In genomic region chr16:9012848-9013507, GRCh38 we compare ENCODE assay signal across 13 cellular contexts. TPM values are rescaled to one million over a fixed set of nuclear protein-coding genes. Genes with fewer than 3 reads are reported as not detected.
A peak's percentile ranks its signal among the peaks of the same experiment; 100 is the strongest.
DNase-seq lines count a peak whose midpoint lies in the region; ATAC-seq and TF ChIP-seq lines count a peak whose summit lies in the region.
"Had no signal": no experiment of that assay in that cellular context is flagged by ENCODE, and none has a peak within 500 bp of the region (broad histone marks: within the 10 kb centered on the region; RNA-seq: fewer than 3 reads in every experiment).

No MANE protein-coding gene starts in this region.

- no peak overlapping the region for H3K27ac ChIP-seq in upper lobe of right lung
- no peak overlapping the region for H3K27ac ChIP-seq in Karpas-422 (ENCODE audit: low read length)
- H3K27ac ChIP-seq: KMS-11 had no signal

- H3K36me3 ChIP-seq in upper lobe of right lung (no peaks in the 10 kb centered on the region), Karpas-422 (ENCODE audit: insufficient read depth, low read length) (no peaks in the 10 kb centered on the region), Caco-2 (ENCODE audit: control insufficient read depth, insufficient read depth, low read length) (no peaks in the 10 kb centered on the region)

- H3K36me3 Mint-ChIP-seq in WTC11 (peaks cover 5% of the 10 kb centered on the region), Caco-2 (ENCODE audit: insufficient read depth, unreplicated experiment) (no peaks in the 10 kb centered on the region)

- POLR2A ChIA-PET in WTC11 (lab: Charles Lee), result interaction anchor here (0.6 to 1.2 kb wide), 6 partner anchors 20 to 181 kb away, joined by 3 to 6 read pairs (median 4); no protein-coding TSS in a partner anchor
- POLR2A ChIA-PET in Caco-2 (lab: Charles Lee), result no interaction called here

- H3K27me3 ChIP-seq in upper lobe of right lung, result no peaks in the 10 kb centered on the region
- no peaks in the 10 kb centered on the region for H3K27me3 ChIP-seq in Karpas-422 (ENCODE audit: low read length)
- no peaks in the 10 kb centered on the region for H3K27me3 ChIP-seq in Caco-2 (replicated peaks; ENCODE audit: control insufficient read depth, insufficient read depth, low read length)

- DNase-seq in AG08396 (ENCODE audit: low spot score) (peak; percentile 23), ELF-1 (ENCODE audit: low read depth, low spot score) (peak; percentile 81), WTC11 (ENCODE audit: low spot score) (peak; percentile 87), iPS-NIHi7 (ENCODE audit: extremely low spot score) (peak; percentile 90), upper lobe of right lung (no peak), Karpas-422 (no peak), Caco-2 (no peak)
- DNase-seq: activated CD4-positive, alpha-beta T cell treated with anti-CD3 and anti-CD28 coated beads for 1 hour; GDM1 had no signal

- H2AFZ ChIP-seq in Karpas-422 (ENCODE audit: low read length), result no peak overlapping the region

- no peaks in the 10 kb centered on the region for H3K79me2 ChIP-seq in Karpas-422 (ENCODE audit: low read length)

- H3K4me1 Mint-ChIP-seq in WTC11 (peaks cover 9% of the 10 kb centered on the region), Caco-2 (ENCODE audit: low read depth, unreplicated experiment) (no peaks in the 10 kb centered on the region)

- H3K4me1 ChIP-seq in upper lobe of right lung (peaks cover 5% of the 10 kb centered on the region), Karpas-422 (ENCODE audit: low read length) (peaks cover 10% of the 10 kb centered on the region), Caco-2 (no peaks in the 10 kb centered on the region)

- H3K9me2 ChIP-seq in Karpas-422 (replicated peaks; ENCODE audit: insufficient read depth, low read length), result no peaks in the 10 kb centered on the region

- H3K9me3 ChIP-seq in upper lobe of right lung (no peaks in the 10 kb centered on the region), Karpas-422 (ENCODE audit: low read length) (peaks cover 7% of the 10 kb centered on the region; the same call in 1 of the 2 replicates), Caco-2 (no peaks in the 10 kb centered on the region)

- TF ChIP-seq CTCF in WTC11 (IDR thresholded peaks at IDR 0.05) (no peak), upper lobe of right lung (IDR thresholded peaks at IDR 0.05) (no peak), Caco-2 (IDR thresholded peaks at IDR 0.05; ENCODE audit: insufficient read depth in 1 of 2, low read depth in 1 of 2, low read length in 1 of 2, severe bottlenecking in 1 of 2, unreplicated experiment in 1 of 2) (no peak)

- BruUV-seq in Caco-2 (replicated peaks; lab: Mats Ljungman, UMichigan), result no TSS peak

- no peak overlapping the region for H3K4me2 ChIP-seq in Karpas-422 (ENCODE audit: low read depth, low read length, poor library complexity, severe bottlenecking)
- H3K4me2 ChIP-seq: KMS-11 had no signal

- H3K4me3 Mint-ChIP-seq in WTC11, result peak overlapping the region; percentile 22
- no peak overlapping the region for H3K4me3 Mint-ChIP-seq in Caco-2 (ENCODE audit: unreplicated experiment)
- H3K4me3 Mint-ChIP-seq: central memory CD8-positive, alpha-beta T cell had no signal

- peaks cover 4% of the 10 kb centered on the region for H3K27me3 Mint-ChIP-seq in WTC11 (ENCODE audit: low read depth)
- no peaks in the 10 kb centered on the region for H3K27me3 Mint-ChIP-seq in Caco-2 (ENCODE audit: insufficient read depth, unreplicated experiment)

- H3K4me3 ChIP-seq in upper lobe of right lung (no peak overlapping the region), Karpas-422 (ENCODE audit: low read length) (no peak overlapping the region), Caco-2 (ENCODE audit: low read depth, low read length) (no peak overlapping the region)

- no peak overlapping the region for H3K9ac ChIP-seq in Karpas-422 (ENCODE audit: low read length)
- H3K9ac ChIP-seq: KMS-11 had no signal

- peaks cover 7% of the 10 kb centered on the region for H3K9me3 Mint-ChIP-seq in WTC11
- no peaks in the 10 kb centered on the region for H3K9me3 Mint-ChIP-seq in Caco-2 (ENCODE audit: unreplicated experiment)

- H3K27ac Mint-ChIP-seq in WTC11 (no peak overlapping the region), Caco-2 (ENCODE audit: unreplicated experiment) (no peak overlapping the region)

- H4K20me1 ChIP-seq in Karpas-422 (ENCODE audit: insufficient read depth, low read depth, low read length), result no peaks in the 10 kb centered on the region

- ATAC-seq in WTC11 (peak; percentile 89), upper lobe of right lung (no peak), HG03442 (IDR thresholded peaks at IDR 0.05; ENCODE audit: unreplicated experiment) (no peak)
- ATAC-seq: Panc1 had no signal

- CTCF ChIA-PET in WTC11 (lab: Charles Lee) (interaction anchor here (0.6 to 2.9 kb wide), 62 partner anchors 9 to 327 kb away, joined by 3 to 103 read pairs (median 5); partner anchors contain the start of genes CARHSP1, PMM2, TMEM186 and USP7), Caco-2 (lab: Charles Lee) (interaction anchor here (1.1 kb wide), 1 partner anchor 77 kb away, joined by 4 read pairs; no protein-coding TSS in a partner anchor)

- intact Hi-C loops in upper lobe of right lung (cut with DNase I), result no loop called here
- intact Hi-C loops in Caco-2 (cut with micrococcal nuclease; ENCODE audit: unreplicated experiment), result no loop called here

TF ChIP-seq in WTC11, 78 proteins besides CTCF, POLR2A, EP300 and RAD21 (continues in another document):
- no peak for TF ChIP-seq ZNF425 (CRISPR knock-in tag; conservative IDR thresholded peaks at IDR 0.05)
- no peak for TF ChIP-seq ZNF138 (CRISPR knock-in tag; conservative IDR thresholded peaks at IDR 0.05)
- TF ChIP-seq IRF1 (CRISPR knock-in tag; IDR thresholded peaks at IDR 0.05), result no peak
- TF ChIP-seq PRDM15 (CRISPR knock-in tag; IDR thresholded peaks at IDR 0.05), result no peak
- TF ChIP-seq OVOL2 (CRISPR knock-in tag; IDR thresholded peaks at IDR 0.05; ENCODE audit: borderline replicate concordance), result no peak

RNA-seq across cellular contexts. Expression of gene USP7, which starts 49.3 kb away (rescaled TPM):
- total RNA-seq in WTC11 (2021) (153 to 211 TPM (median 161 TPM) in 3 replicates), upper lobe of right lung (87.5 TPM), Caco-2 (2022) (139 and 148 TPM in 2 replicates)
- total RNA-seq in Karpas-422 (2014; rRNA removed; shearing (Covaris generic); ENCODE audit: low replicate concordance), result 38.6 and 42.5 TPM in 2 replicates

Comparison
In these comparisons a context has a peak if more than half of its experiments do, and no peak if none do; other contexts are left out.
1. DNase-seq: peak in AG08396 (single experiment), ELF-1 (single experiment), WTC11 (single experiment) and iPS-NIHi7 (single experiment); none in upper lobe of right lung (single experiment), Karpas-422 (single experiment) and Caco-2 (0 of 2).